In genomic region chr3:70488131-70488530, GRCh38 we compare ENCODE assay signal across 20 cellular contexts.
"Had no signal": no experiment of that assay in that cellular context is flagged by ENCODE, and none has a peak within 500 bp of the region (broad histone marks: within the 10 kb centered on the region; RNA-seq: fewer than 3 reads in every experiment).

No MANE protein-coding gene starts in this region.

- DNase-seq: activated B cell treated with CpG ODN at 0.5 μM for 24 hours; activated CD4-positive, alpha-beta T cell treated with anti-CD3 and anti-CD28 coated beads for 36 hours; activated CD4-positive, alpha-beta T cell treated with anti-CD3 and anti-CD28 coated beads, Interleukin-2, amount 50 U/mL, for 4 hours; activated CD8-positive, alpha-beta memory T cell treated with anti-CD3 and anti-CD28 coated beads for 24 hours; activated CD8-positive, alpha-beta memory T cell treated with anti-CD3 and anti-CD28 coated beads, Interleukin-2, amount 50 U/mL, for 4 hours; activated T-cell treated with anti-CD3 and anti-CD28 coated beads, Interleukin-2, amount 50 U/mL, for 24 hours; central memory CD4-positive, alpha-beta T cell; effector memory CD4-positive, alpha-beta T cell; glutamatergic neuron; left ventricle myocardium inferior; midbrain; natural killer cell; stimulated activated CD4-positive, alpha-beta T cell treated with anti-CD3 and anti-CD28 coated beads, Interleukin-12 subunit alpha, Interleukin-12 subunit beta, amount 100 ng/mL, for 4 hours; stimulated activated naive CD8-positive, alpha-beta T cell treated with anti-CD3 and anti-CD28 coated beads, Interleukin-15, amount 100 ng/mL, for 72 hours; tibial artery had no signal

- H3K9me3 ChIP-seq: left ventricle myocardium inferior, tibial artery had no signal

- H3K27me3 ChIP-seq: hepatocyte, tibial artery had no signal

- H3K4me3 ChIP-seq: hepatocyte, left ventricle myocardium inferior, tibial artery had no signal

- H3K27ac ChIP-seq: hepatocyte, left ventricle myocardium inferior, tibial artery had no signal

- FAIRE-seq: frontal cortex had no signal

- H3K36me3 ChIP-seq: left ventricle myocardium inferior, tibial artery had no signal

- ATAC-seq: activated CD4-positive, alpha-beta T cell treated with anti-CD3 and anti-CD28 coated beads for 36 hours; activated naive CD4-positive, alpha-beta T cell treated with anti-CD3 and anti-CD28 coated beads, Interleukin-2, amount 50 U/mL, for 72 hours; activated T-helper 17 cell treated with anti-CD3 and anti-CD28 coated beads, Interleukin-2, amount 50 U/mL, for 72 hours; esophagus mucosa; natural killer cell; stimulated activated naive CD8-positive, alpha-beta T cell treated with anti-CD3 and anti-CD28 coated beads, Interleukin-15, amount 100 ng/mL, for 72 hours had no signal

- H3K79me2 ChIP-seq: hepatocyte had no signal

- H3K4me1 ChIP-seq: left ventricle myocardium inferior, tibial artery had no signal
